ENCODE assay signal across 8 cellular contexts in the genomic region with DNA sequence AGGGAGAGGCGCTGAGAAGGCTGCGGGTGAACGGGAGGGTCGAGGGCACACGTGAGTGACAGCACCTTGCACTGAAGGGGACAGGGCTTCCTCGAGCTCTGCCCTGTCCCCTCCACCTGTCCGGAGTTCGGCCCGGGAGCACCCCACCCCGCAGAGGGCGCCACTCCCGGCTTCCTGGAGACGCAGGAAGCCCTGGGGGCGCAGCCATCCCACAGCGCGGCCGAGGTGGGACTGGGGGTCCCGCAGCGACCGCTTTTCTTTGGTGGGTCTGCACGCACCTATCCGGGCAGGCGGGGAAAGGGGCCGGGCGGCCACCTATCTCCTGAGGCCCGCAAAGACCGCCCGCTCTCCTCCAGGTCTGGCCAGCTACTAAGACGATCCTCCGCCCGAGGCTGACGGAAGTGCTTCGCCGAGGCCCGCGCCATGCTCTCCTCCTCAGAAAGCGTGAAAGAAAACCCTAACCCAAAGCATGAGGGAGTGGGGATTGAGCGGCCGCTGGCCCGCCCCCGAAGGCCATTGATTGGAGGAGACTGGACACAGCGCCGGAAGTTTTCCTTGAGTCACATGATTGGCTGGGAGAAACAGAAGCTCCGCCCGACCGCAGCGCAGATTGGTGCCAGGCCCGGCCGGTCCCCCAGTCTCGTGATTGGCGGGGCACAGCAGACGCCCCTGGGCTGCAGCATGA. TPM values are rescaled to one million over a fixed set of nuclear protein-coding genes. Genes with fewer than 3 reads are reported as not detected.
DNase-seq lines count a peak whose midpoint lies in the region; ATAC-seq, FAIRE-seq and TF ChIP-seq lines count a peak whose summit lies in the region.

No MANE protein-coding gene starts in this region.

- ATAC-seq in HG02571 (IDR thresholded peaks at IDR 0.05; ENCODE audit: unreplicated experiment) (peak; percentile 91), SK-N-SH treated with all-trans-retinoic acid at 6 μM for 48 hours (peak; percentile 95), Right ventricle myocardium superior (ENCODE audit: poor library complexity) (peak; percentile 97), pancreas (peak; percentile 94 to 98 (median 96))
- peak; percentile 92 for ATAC-seq in activated naive CD8-positive, alpha-beta T cell treated with anti-CD3 and anti-CD28 coated beads, Interleukin-2, amount 10 ng/mL, durations not matched to agents 7 days and 5 days (ENCODE audit: low read depth)

- CTCF ChIA-PET in GM10248 (lab: Yijun Ruan, JAX), result interaction anchor here (0.8 to 4.3 kb wide), 17 partner anchors 9 to 270 kb away, joined by 3 to 24 read pairs (median 4); a partner anchor contains a TSS

- H3K36me3 Mint-ChIP-seq in activated naive CD8-positive, alpha-beta T cell treated with anti-CD3 and anti-CD28 coated beads, Interleukin-2, amount 10 ng/mL, durations not matched to agents 7 days and 5 days, result peaks cover 8% of the 10 kb centered on the region

- H3K27ac ChIP-seq in pancreas (peak overlapping the region; percentile 62 to 78 (median 72)), tibial nerve (peak overlapping the region; percentile 45 to 88 (median 80))

- TF ChIP-seq POLR2A in tibial nerve (IDR thresholded peaks at IDR 0.05), result peak in 1 of 2 donors; percentile 70

- H3K27me3 ChIP-seq in pancreas (no peaks in the 10 kb centered on the region), tibial nerve (no peaks in the 10 kb centered on the region)

- H3K4me3 ChIP-seq in pancreas (peak overlapping the region; percentile 67 to 83 (median 74)), tibial nerve (peak overlapping the region; percentile 53 to 64 (median 60))

- H3K4me3 Mint-ChIP-seq in activated naive CD8-positive, alpha-beta T cell treated with anti-CD3 and anti-CD28 coated beads, Interleukin-2, amount 10 ng/mL, durations not matched to agents 7 days and 5 days, result peak overlapping the region; percentile 96

- intact Hi-C loops in Right ventricle myocardium superior (cut with DNase I) (no loop called here), pancreas (cut with DNase I) (no loop called here)

- POLR2A ChIA-PET in GM10248 (lab: Yijun Ruan, JAX), result interaction anchor here (0.5 to 1.6 kb wide), 12 partner anchors 10 to 361 kb away, joined by 3 to 11 read pairs (median 4); a partner anchor contains a TSS
- POLR2A ChIA-PET in activated naive CD8-positive, alpha-beta T cell treated with anti-CD3 and anti-CD28 coated beads, Interleukin-2, amount 10 ng/mL, durations not matched to agents 7 days and 5 days (lab: Charles Lee), result interaction anchor here (0.5 to 3.3 kb wide), 34 partner anchors 9 to 251 kb away, joined by 3 to 63 read pairs (median 4); a partner anchor contains a TSS

- H3K4me1 Mint-ChIP-seq in activated naive CD8-positive, alpha-beta T cell treated with anti-CD3 and anti-CD28 coated beads, Interleukin-2, amount 10 ng/mL, durations not matched to agents 7 days and 5 days, result peaks cover 9% of the 10 kb centered on the region

- no peaks in the 10 kb centered on the region for H3K27me3 Mint-ChIP-seq in activated naive CD8-positive, alpha-beta T cell treated with anti-CD3 and anti-CD28 coated beads, Interleukin-2, amount 10 ng/mL, durations not matched to agents 7 days and 5 days

- peak overlapping the region; percentile 99 for H3K27ac Mint-ChIP-seq in activated naive CD8-positive, alpha-beta T cell treated with anti-CD3 and anti-CD28 coated beads, Interleukin-2, amount 10 ng/mL, durations not matched to agents 7 days and 5 days

- WGBS in pancreas, 2 donors, result 0 to 2% methylated on average over 52 of the region's 52 CpGs
- 1% methylated on average over 21 to 31 of the region's 52 CpGs for WGBS in tibial nerve, 2 donors

- DNase-seq in GM10248 (ENCODE audit: extremely low spot score) (peak; percentile 96), NCI-H1092 (lab: John Stamatoyannopoulos, UW) (peak; percentile 98), Right ventricle myocardium superior (peak; percentile 97), pancreas (peak; percentile 93 to 98 (median 95)), tibial nerve (ENCODE audit: low spot score in 2 of 2) (peak; percentile 92 to 94)
- DNase-seq in activated naive CD8-positive, alpha-beta T cell treated with anti-CD3 and anti-CD28 coated beads, Interleukin-2, amount 10 ng/mL, durations not matched to agents 7 days and 5 days, result peak; percentile 92

- no peaks in the 10 kb centered on the region for H3K9me3 Mint-ChIP-seq in activated naive CD8-positive, alpha-beta T cell treated with anti-CD3 and anti-CD28 coated beads, Interleukin-2, amount 10 ng/mL, durations not matched to agents 7 days and 5 days

- H3K9me3 ChIP-seq in pancreas (no peaks in the 10 kb centered on the region), tibial nerve (no peaks in the 10 kb centered on the region)

- peak; percentile 33 for TF ChIP-seq CTCF in GM10248 (IDR thresholded peaks at IDR 0.05; ENCODE audit: control extremely low read depth, extremely low read depth, low read depth, missing control alignments)
- TF ChIP-seq CTCF in pancreas (IDR thresholded peaks at IDR 0.05), result no peak
- peak in 3 of 5 experiments; percentile 15 to 21 (median 17) for TF ChIP-seq CTCF in tibial nerve (IDR thresholded peaks at IDR 0.05)

- TF ChIP-seq EP300 in tibial nerve (IDR thresholded peaks at IDR 0.05), result peak; percentile 75 to 83

- peaks cover 0 to 4% (median 0%) of the 10 kb centered on the region in 3 donors for H3K4me1 ChIP-seq in pancreas
- peaks cover 0 to 21% (median 8%) of the 10 kb centered on the region in 4 donors for H3K4me1 ChIP-seq in tibial nerve

- H3K36me3 ChIP-seq in pancreas (peaks cover 0 to 4% (median 0%) of the 10 kb centered on the region in 3 donors), tibial nerve (peaks cover 0 to 40% (median 0%) of the 10 kb centered on the region in 3 donors)

- peak; percentile 82 for FAIRE-seq in pancreas (lab: Jason Lieb, UNC)

TF ChIP-seq in SK-N-SH treated with all-trans-retinoic acid at 6 μM for 48 hours, 23 proteins besides CTCF, POLR2A, EP300 and RAD21 (continues in another document):
- no peak for TF ChIP-seq ZC3H10 (CRISPR knock-in tag; IDR thresholded peaks at IDR 0.05)
- no peak for TF ChIP-seq GLIS3 (CRISPR knock-in tag; IDR thresholded peaks at IDR 0.05)
- TF ChIP-seq, protein P1, sequence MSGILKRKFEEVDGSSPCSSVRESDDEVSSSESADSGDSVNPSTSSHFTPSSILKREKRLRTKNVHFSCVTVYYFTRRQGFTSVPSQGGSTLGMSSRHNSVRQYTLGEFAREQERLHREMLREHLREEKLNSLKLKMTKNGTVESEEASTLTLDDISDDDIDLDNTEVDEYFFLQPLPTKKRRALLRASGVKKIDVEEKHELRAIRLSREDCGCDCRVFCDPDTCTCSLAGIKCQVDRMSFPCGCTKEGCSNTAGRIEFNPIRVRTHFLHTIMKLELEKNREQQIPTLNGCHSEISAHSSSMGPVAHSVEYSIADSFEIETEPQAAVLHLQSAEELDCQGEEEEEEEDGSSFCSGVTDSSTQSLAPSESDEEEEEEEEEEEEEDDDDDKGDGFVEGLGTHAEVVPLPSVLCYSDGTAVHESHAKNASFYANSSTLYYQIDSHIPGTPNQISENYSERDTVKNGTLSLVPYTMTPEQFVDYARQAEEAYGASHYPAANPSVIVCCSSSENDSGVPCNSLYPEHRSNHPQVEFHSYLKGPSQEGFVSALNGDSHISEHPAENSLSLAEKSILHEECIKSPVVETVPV (CRISPR knock-in tag; IDR thresholded peaks at IDR 0.05), result no peak
- no peak for TF ChIP-seq ZNF8 (CRISPR knock-in tag; IDR thresholded peaks at IDR 0.05)
- no peak for TF ChIP-seq CSDC2 (CRISPR knock-in tag; IDR thresholded peaks at IDR 0.05)
- TF ChIP-seq, protein P2, sequence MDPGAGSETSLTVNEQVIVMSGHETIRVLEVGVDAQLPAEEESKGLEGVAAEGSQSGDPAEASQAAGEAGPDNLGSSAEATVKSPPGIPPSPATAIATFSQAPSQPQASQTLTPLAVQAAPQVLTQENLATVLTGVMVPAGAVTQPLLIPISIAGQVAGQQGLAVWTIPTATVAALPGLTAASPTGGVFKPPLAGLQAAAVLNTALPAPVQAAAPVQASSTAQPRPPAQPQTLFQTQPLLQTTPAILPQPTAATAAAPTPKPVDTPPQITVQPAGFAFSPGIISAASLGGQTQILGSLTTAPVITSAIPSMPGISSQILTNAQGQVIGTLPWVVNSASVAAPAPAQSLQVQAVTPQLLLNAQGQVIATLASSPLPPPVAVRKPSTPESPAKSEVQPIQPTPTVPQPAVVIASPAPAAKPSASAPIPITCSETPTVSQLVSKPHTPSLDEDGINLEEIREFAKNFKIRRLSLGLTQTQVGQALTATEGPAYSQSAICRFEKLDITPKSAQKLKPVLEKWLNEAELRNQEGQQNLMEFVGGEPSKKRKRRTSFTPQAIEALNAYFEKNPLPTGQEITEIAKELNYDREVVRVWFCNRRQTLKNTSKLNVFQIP (CRISPR knock-in tag; IDR thresholded peaks at IDR 0.05; ENCODE audit: borderline replicate concordance, low read depth), result no peak

RNA-seq across cellular contexts. Expression of a gene that starts 34.4 kb away (rescaled TPM):
- total RNA-seq in activated naive CD8-positive, alpha-beta T cell treated with anti-CD3 and anti-CD28 coated beads, Interleukin-2, amount 10 ng/mL, durations not matched to agents 7 days and 5 days, result 10 to 100 TPM; 35.5 to 40.4 TPM
- total RNA-seq in Right ventricle myocardium superior (25.0 TPM), pancreas (10 to 100 TPM; 10.4 to 17.0 (median 13.3) TPM), tibial nerve (10 to 100 TPM; 39.3 to 47.1 (median 45.2) TPM)
- 10 to 100 TPM; 12.0 to 18.7 TPM for polyA plus RNA-seq in pancreas

RNA-seq across cellular contexts. Expression of a gene that starts 57.8 kb away (rescaled TPM):
- 10 to 100 TPM; 31.9 to 38.6 TPM for total RNA-seq in activated naive CD8-positive, alpha-beta T cell treated with anti-CD3 and anti-CD28 coated beads, Interleukin-2, amount 10 ng/mL, durations not matched to agents 7 days and 5 days
- total RNA-seq in Right ventricle myocardium superior (19.6 TPM), pancreas (10 to 100 TPM in 2 of 6 donors, 1 to 10 TPM in 4; 3.5 to 16.2 (median 4.6) TPM), tibial nerve (10 to 100 TPM; 18.6 to 32.4 (median 23.6) TPM)
- 1 to 10 TPM; 4.2 to 5.8 TPM for polyA plus RNA-seq in pancreas

Comparison
In these comparisons a context has a peak if more than half of its experiments do, and no peak if none do; other contexts are left out.
1. Peak in every context shown above with its lines: DNase-seq, ATAC-seq, H3K4me3 ChIP-seq and H3K27ac ChIP-seq.
2. CTCF ChIP-seq: peak in GM10248 (single experiment) and tibial nerve (3 of 5); none in pancreas (0 of 4).